ENCODE assay signal across 2 cellular contexts in the genomic region with DNA sequence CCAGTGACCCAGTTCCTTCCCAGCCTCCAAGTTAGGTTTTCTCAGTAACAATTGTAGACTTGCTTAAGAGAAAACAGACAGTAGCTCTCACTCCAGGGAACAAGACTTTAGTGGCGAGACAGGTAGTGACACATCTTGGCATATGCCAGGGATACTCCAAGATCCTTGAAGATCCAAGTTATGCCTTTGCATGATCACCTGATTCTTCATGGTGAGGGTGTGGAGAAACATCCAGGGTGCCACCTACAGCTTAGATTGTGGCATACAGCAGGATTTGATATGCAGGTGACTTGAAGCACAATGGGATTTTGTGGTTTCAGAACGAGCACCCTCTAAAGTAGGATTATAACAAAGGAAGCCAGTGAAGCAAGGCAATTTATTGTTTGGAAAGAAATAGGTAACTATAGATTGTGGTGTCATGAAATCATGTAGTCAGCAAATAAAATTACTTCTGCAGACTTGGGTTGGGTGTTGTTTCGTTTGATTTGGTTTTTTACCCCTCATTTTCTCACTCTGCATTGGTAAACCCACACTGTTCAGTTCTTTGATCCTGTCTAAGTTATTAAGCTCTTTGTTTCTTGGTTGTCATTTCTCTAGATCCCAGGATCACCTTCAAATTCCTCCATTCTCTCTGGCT.
TF ChIP-seq lines count a peak whose summit lies in the region.

No MANE protein-coding gene starts in this region.

TF ChIP-seq in HCT116, 20 proteins besides CTCF, POLR2A, EP300 and RAD21:
- TF ChIP-seq EZH2 (IDR thresholded peaks at IDR 0.05) (no peak), CEBPB (IDR thresholded peaks at IDR 0.05; ENCODE audit: low read depth) (no peak), EGR1 (IDR thresholded peaks at IDR 0.05; ENCODE audit: low read depth) (no peak), FOSL1 (IDR thresholded peaks at IDR 0.05; ENCODE audit: low read depth) (no peak)
- TF ChIP-seq, protein P1, sequence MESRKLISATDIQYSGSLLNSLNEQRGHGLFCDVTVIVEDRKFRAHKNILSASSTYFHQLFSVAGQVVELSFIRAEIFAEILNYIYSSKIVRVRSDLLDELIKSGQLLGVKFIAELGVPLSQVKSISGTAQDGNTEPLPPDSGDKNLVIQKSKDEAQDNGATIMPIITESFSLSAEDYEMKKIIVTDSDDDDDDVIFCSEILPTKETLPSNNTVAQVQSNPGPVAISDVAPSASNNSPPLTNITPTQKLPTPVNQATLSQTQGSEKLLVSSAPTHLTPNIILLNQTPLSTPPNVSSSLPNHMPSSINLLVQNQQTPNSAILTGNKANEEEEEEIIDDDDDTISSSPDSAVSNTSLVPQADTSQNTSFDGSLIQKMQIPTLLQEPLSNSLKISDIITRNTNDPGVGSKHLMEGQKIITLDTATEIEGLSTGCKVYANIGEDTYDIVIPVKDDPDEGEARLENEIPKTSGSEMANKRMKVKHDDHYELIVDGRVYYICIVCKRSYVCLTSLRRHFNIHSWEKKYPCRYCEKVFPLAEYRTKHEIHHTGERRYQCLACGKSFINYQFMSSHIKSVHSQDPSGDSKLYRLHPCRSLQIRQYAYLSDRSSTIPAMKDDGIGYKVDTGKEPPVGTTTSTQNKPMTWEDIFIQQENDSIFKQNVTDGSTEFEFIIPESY (IDR thresholded peaks at IDR 0.05; ENCODE audit: extremely low read depth, insufficient replicate concordance, low read length) = no peak
- TF ChIP-seq, protein P2, sequence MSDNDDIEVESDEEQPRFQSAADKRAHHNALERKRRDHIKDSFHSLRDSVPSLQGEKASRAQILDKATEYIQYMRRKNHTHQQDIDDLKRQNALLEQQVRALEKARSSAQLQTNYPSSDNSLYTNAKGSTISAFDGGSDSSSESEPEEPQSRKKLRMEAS (IDR thresholded peaks at IDR 0.05) = no peak

TF ChIP-seq in SK-N-SH, 30 proteins besides CTCF, POLR2A, EP300 and RAD21:
- TF ChIP-seq FOXM1 (IDR thresholded peaks at IDR 0.05; ENCODE audit: low read depth) (no peak), RFX5 (IDR thresholded peaks at IDR 0.05; ENCODE audit: low read length) (no peak), GATA2 (CRISPR knock-in tag; IDR thresholded peaks at IDR 0.05) (no peak), TEAD4 (IDR thresholded peaks at IDR 0.05; ENCODE audit: borderline replicate concordance, insufficient read depth) (no peak), CHD2 (IDR thresholded peaks at IDR 0.05; ENCODE audit: low read length, partially characterized antibody) (no peak)
- TF ChIP-seq, protein P3, sequence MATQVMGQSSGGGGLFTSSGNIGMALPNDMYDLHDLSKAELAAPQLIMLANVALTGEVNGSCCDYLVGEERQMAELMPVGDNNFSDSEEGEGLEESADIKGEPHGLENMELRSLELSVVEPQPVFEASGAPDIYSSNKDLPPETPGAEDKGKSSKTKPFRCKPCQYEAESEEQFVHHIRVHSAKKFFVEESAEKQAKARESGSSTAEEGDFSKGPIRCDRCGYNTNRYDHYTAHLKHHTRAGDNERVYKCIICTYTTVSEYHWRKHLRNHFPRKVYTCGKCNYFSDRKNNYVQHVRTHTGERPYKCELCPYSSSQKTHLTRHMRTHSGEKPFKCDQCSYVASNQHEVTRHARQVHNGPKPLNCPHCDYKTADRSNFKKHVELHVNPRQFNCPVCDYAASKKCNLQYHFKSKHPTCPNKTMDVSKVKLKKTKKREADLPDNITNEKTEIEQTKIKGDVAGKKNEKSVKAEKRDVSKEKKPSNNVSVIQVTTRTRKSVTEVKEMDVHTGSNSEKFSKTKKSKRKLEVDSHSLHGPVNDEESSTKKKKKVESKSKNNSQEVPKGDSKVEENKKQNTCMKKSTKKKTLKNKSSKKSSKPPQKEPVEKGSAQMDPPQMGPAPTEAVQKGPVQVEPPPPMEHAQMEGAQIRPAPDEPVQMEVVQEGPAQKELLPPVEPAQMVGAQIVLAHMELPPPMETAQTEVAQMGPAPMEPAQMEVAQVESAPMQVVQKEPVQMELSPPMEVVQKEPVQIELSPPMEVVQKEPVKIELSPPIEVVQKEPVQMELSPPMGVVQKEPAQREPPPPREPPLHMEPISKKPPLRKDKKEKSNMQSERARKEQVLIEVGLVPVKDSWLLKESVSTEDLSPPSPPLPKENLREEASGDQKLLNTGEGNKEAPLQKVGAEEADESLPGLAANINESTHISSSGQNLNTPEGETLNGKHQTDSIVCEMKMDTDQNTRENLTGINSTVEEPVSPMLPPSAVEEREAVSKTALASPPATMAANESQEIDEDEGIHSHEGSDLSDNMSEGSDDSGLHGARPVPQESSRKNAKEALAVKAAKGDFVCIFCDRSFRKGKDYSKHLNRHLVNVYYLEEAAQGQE (IDR thresholded peaks at IDR 0.05; ENCODE audit: low read depth, low read length) = no peak
- TF ChIP-seq, protein P4, sequence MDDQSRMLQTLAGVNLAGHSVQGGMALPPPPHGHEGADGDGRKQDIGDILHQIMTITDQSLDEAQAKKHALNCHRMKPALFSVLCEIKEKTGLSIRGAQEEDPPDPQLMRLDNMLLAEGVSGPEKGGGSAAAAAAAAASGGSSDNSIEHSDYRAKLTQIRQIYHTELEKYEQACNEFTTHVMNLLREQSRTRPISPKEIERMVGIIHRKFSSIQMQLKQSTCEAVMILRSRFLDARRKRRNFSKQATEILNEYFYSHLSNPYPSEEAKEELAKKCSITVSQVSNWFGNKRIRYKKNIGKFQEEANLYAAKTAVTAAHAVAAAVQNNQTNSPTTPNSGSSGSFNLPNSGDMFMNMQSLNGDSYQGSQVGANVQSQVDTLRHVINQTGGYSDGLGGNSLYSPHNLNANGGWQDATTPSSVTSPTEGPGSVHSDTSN (IDR thresholded peaks at IDR 0.05) = no peak
